Comparison of ENCODE assay signal across 20 cellular contexts in the genomic region with DNA sequence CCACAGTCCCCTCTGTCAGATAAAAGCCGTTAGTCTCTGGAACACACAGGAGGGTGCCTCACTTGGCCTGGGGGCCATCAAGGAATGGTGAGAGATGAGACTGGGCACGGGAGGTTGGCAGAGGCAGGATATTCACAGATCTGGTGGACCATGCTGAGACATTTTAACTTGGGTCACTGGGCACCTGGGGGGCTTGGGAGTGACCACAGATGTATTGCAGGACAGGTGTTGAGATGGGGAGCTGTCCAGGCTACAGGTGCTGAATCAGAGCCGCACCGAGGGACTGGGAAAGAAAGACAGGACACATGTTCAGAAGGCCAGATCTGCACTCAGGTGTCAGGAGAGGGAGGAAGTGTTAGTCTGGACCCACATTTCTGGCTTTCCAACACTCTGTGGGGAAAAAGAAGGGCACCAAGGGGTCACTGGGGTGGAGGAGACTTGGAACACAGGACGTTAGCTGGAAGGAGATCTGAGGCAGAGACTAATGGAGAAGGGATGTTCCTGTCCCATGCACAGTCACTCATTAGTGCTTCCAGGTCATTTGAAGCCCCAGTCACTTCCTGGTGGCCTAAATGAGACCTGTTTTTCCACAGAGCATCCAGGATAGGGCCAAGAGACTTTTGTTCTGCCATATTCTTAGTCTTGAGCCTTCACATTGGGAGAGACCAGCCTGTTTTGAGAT. TPM values are rescaled to one million over a fixed set of nuclear protein-coding genes. Genes with fewer than 3 reads are reported as not detected.
DNase-seq lines count a peak whose midpoint lies in the region; ATAC-seq and TF ChIP-seq lines count a peak whose summit lies in the region.
"Had no signal": no experiment of that assay in that cellular context is flagged by ENCODE, and none has a peak within 500 bp of the region (broad histone marks: within the 10 kb centered on the region; RNA-seq: fewer than 3 reads in every experiment).

No MANE protein-coding gene starts in this region.

- intact Hi-C loops in activated CD4-positive, alpha-beta T cell treated with anti-CD3 and anti-CD28 coated beads for 36 hours (cut with DNase I, micrococcal nuclease), result no loop called here
- intact Hi-C loops in activated CD4-positive, alpha-beta T cell treated with anti-CD3 and anti-CD28 coated beads, Interleukin-2, amount 10 ng/mL, durations not matched to agents 24 days and 14 days (cut with micrococcal nuclease), result no loop called here
- intact Hi-C loops in PC-3 (cut with micrococcal nuclease), result no loop called here

- H3K4me2 ChIP-seq in PC-3 (ENCODE audit: low read length), result no peak overlapping the region
- H3K4me2 ChIP-seq: BLaER1 had no signal

- no peaks in the 10 kb centered on the region for H3K36me3 ChIP-seq in PC-3 (ENCODE audit: low read depth, low read length)
- H3K36me3 ChIP-seq: BLaER1 had no signal

- H3K27ac Mint-ChIP-seq in activated CD4-positive, alpha-beta T cell treated with anti-CD3 and anti-CD28 coated beads for 36 hours, result no peak overlapping the region
- no peak overlapping the region for H3K27ac Mint-ChIP-seq in activated CD4-positive, alpha-beta T cell treated with anti-CD3 and anti-CD28 coated beads, Interleukin-2, amount 10 ng/mL, durations not matched to agents 24 days and 14 days
- H3K27ac Mint-ChIP-seq in endothelial cell (ENCODE audit: unreplicated experiment), result no peak overlapping the region
- H3K27ac Mint-ChIP-seq in progenitor cell of endocrine pancreas, result no peak overlapping the region
- H3K27ac Mint-ChIP-seq in activated T-cell treated with anti-CD3 and anti-CD28 coated beads, Interleukin-2, amount 50 U/mL, for 72 hours, result no peak overlapping the region
- H3K27ac Mint-ChIP-seq: mesothelial cell of epicardium, nephron had no signal

- CTCF ChIA-PET in activated CD4-positive, alpha-beta T cell treated with anti-CD3 and anti-CD28 coated beads for 36 hours (lab: Charles Lee), result no interaction called here
- CTCF ChIA-PET in PC-3 (lab: Charles Lee), result no interaction called here

- no peak overlapping the region for H3K4me3 Mint-ChIP-seq in activated CD4-positive, alpha-beta T cell treated with anti-CD3 and anti-CD28 coated beads for 36 hours
- H3K4me3 Mint-ChIP-seq in activated CD4-positive, alpha-beta T cell treated with anti-CD3 and anti-CD28 coated beads, Interleukin-2, amount 10 ng/mL, durations not matched to agents 24 days and 14 days, result no peak overlapping the region
- H3K4me3 Mint-ChIP-seq in endothelial cell (ENCODE audit: unreplicated experiment) (no peak overlapping the region), progenitor cell of endocrine pancreas (ENCODE audit: low read depth) (no peak overlapping the region)
- no peak overlapping the region for H3K4me3 Mint-ChIP-seq in activated T-cell treated with anti-CD3 and anti-CD28 coated beads, Interleukin-2, amount 50 U/mL, for 72 hours
- H3K4me3 Mint-ChIP-seq: mesothelial cell of epicardium had no signal

- peak; percentile 10 for DNase-seq in activated CD4-positive, alpha-beta T cell treated with anti-CD3 and anti-CD28 coated beads for 36 hours
- no peak for DNase-seq in activated CD4-positive, alpha-beta T cell treated with anti-CD3 and anti-CD28 coated beads, Interleukin-2, amount 10 ng/mL, durations not matched to agents 24 days and 14 days
- DNase-seq in PC-3 (peak; percentile 1), endothelial cell (ENCODE audit: low spot score) (peak; percentile 19), progenitor cell of endocrine pancreas (ENCODE audit: low spot score, unreplicated experiment) (peak; percentile 41)
- no peak for DNase-seq in activated T-cell treated with anti-CD3 and anti-CD28 coated beads, Interleukin-2, amount 50 U/mL, for 72 hours
- DNase-seq: dermis blood vessel endothelial cell, foreskin fibroblast, Karpas-422, NCI-H510A treated with DMSO at 0.1 percent for 48 hours, psoas muscle had no signal

- H3K27me3 Mint-ChIP-seq in activated CD4-positive, alpha-beta T cell treated with anti-CD3 and anti-CD28 coated beads for 36 hours, result peaks cover 8% of the 10 kb centered on the region
- H3K27me3 Mint-ChIP-seq in activated CD4-positive, alpha-beta T cell treated with anti-CD3 and anti-CD28 coated beads, Interleukin-2, amount 10 ng/mL, durations not matched to agents 24 days and 14 days, result no peaks in the 10 kb centered on the region
- H3K27me3 Mint-ChIP-seq in endothelial cell (ENCODE audit: unreplicated experiment), result peaks cover 5% of the 10 kb centered on the region
- H3K27me3 Mint-ChIP-seq in progenitor cell of endocrine pancreas, result peaks cover 13% of the 10 kb centered on the region
- H3K27me3 Mint-ChIP-seq in activated T-cell treated with anti-CD3 and anti-CD28 coated beads, Interleukin-2, amount 50 U/mL, for 72 hours (ENCODE audit: low read depth), result no peaks in the 10 kb centered on the region

- H2AFZ ChIP-seq in PC-3 (ENCODE audit: low read length), result no peak overlapping the region

- TF ChIP-seq CTCF in PC-3 (conservative IDR thresholded peaks at IDR 0.05; ENCODE audit: low read depth, low read length) (no peak), endothelial cell (IDR thresholded peaks at IDR 0.05; ENCODE audit: unreplicated experiment) (no peak), progenitor cell of endocrine pancreas (IDR thresholded peaks at IDR 0.05; ENCODE audit: unreplicated experiment) (no peak)

- H3K4me1 ChIP-seq in PC-3 (ENCODE audit: insufficient read depth, low read length), result no peaks in the 10 kb centered on the region
- H3K4me1 ChIP-seq: psoas muscle had no signal

- no peak overlapping the region for H3K4me3 ChIP-seq in PC-3 (ENCODE audit: low read length)
- H3K4me3 ChIP-seq: BLaER1, psoas muscle had no signal

- no peak overlapping the region for H3K9ac ChIP-seq in PC-3 (ENCODE audit: low read length)
- H3K9ac ChIP-seq: BLaER1 had no signal

- H3K27ac ChIP-seq in PC-3 (ENCODE audit: low read length), result no peak overlapping the region
- H3K27ac ChIP-seq: BLaER1, epithelial cell of prostate, psoas muscle had no signal

- peaks cover 9% of the 10 kb centered on the region for H3K27me3 ChIP-seq in PC-3 (ENCODE audit: low read length)
- H3K27me3 ChIP-seq: BLaER1 had no signal

- no peaks in the 10 kb centered on the region for H4K20me1 ChIP-seq in PC-3 (ENCODE audit: low read length)

- no peaks in the 10 kb centered on the region for H3K9me3 ChIP-seq in PC-3 (ENCODE audit: low read length)
- H3K9me3 ChIP-seq: BLaER1, psoas muscle had no signal

- no TSS peak for BruUV-seq in PC-3 (replicated peaks; lab: Mats Ljungman, UMichigan)

- no peaks in the 10 kb centered on the region for H3F3A ChIP-seq in PC-3 (ENCODE audit: low read length, unreplicated experiment)

- H3K4me1 Mint-ChIP-seq in activated CD4-positive, alpha-beta T cell treated with anti-CD3 and anti-CD28 coated beads for 36 hours, result no peaks in the 10 kb centered on the region
- no peaks in the 10 kb centered on the region for H3K4me1 Mint-ChIP-seq in activated CD4-positive, alpha-beta T cell treated with anti-CD3 and anti-CD28 coated beads, Interleukin-2, amount 10 ng/mL, durations not matched to agents 24 days and 14 days
- H3K4me1 Mint-ChIP-seq in endothelial cell (ENCODE audit: unreplicated experiment), result no peaks in the 10 kb centered on the region
- H3K4me1 Mint-ChIP-seq in progenitor cell of endocrine pancreas (ENCODE audit: low read depth), result no peaks in the 10 kb centered on the region
- H3K4me1 Mint-ChIP-seq in activated T-cell treated with anti-CD3 and anti-CD28 coated beads, Interleukin-2, amount 50 U/mL, for 72 hours (ENCODE audit: low read depth), result no peaks in the 10 kb centered on the region
- H3K4me1 Mint-ChIP-seq: mesothelial cell of epicardium, nephron had no signal

- ATAC-seq in activated CD4-positive, alpha-beta T cell treated with anti-CD3 and anti-CD28 coated beads for 36 hours, result no peak
- ATAC-seq in PC-3 (no peak), HG03457 (IDR thresholded peaks at IDR 0.05; ENCODE audit: unreplicated experiment) (no peak)
- ATAC-seq in activated CD4-positive, CD25-positive, alpha-beta regulatory T cell treated with anti-CD3 and anti-CD28 coated beads, Interleukin-2, amount 50 U/mL, for 24 hours, result no peak
- no peak for ATAC-seq in activated T-cell treated with anti-CD3 and anti-CD28 coated beads, Interleukin-2, amount 50 U/mL, for 72 hours (replicated peaks in 1 of 2)
- ATAC-seq: psoas muscle had no signal

- POLR2A ChIA-PET in activated CD4-positive, alpha-beta T cell treated with anti-CD3 and anti-CD28 coated beads for 36 hours (lab: Charles Lee), result no interaction called here
- POLR2A ChIA-PET in PC-3 (lab: Charles Lee; ENCODE audit: unreplicated experiment), result no interaction called here

- no peaks in the 10 kb centered on the region for H3K9me2 ChIP-seq in PC-3 (replicated peaks; ENCODE audit: low read length)

- no peaks in the 10 kb centered on the region for H3K36me3 Mint-ChIP-seq in activated CD4-positive, alpha-beta T cell treated with anti-CD3 and anti-CD28 coated beads for 36 hours (ENCODE audit: low read depth)
- H3K36me3 Mint-ChIP-seq in activated CD4-positive, alpha-beta T cell treated with anti-CD3 and anti-CD28 coated beads, Interleukin-2, amount 10 ng/mL, durations not matched to agents 24 days and 14 days (ENCODE audit: low read depth), result no peaks in the 10 kb centered on the region
- H3K36me3 Mint-ChIP-seq in endothelial cell (ENCODE audit: low read depth, unreplicated experiment) (peaks cover 2% of the 10 kb centered on the region), progenitor cell of endocrine pancreas (ENCODE audit: insufficient read depth) (no peaks in the 10 kb centered on the region)
- no peaks in the 10 kb centered on the region for H3K36me3 Mint-ChIP-seq in activated T-cell treated with anti-CD3 and anti-CD28 coated beads, Interleukin-2, amount 50 U/mL, for 72 hours (ENCODE audit: insufficient read depth in 2 of 2)
- H3K36me3 Mint-ChIP-seq: mesothelial cell of epicardium had no signal

- H3K79me2 ChIP-seq in PC-3 (ENCODE audit: low read length), result no peaks in the 10 kb centered on the region

- no peaks in the 10 kb centered on the region for H3K9me3 Mint-ChIP-seq in activated CD4-positive, alpha-beta T cell treated with anti-CD3 and anti-CD28 coated beads for 36 hours (ENCODE audit: low read depth)
- H3K9me3 Mint-ChIP-seq in activated CD4-positive, alpha-beta T cell treated with anti-CD3 and anti-CD28 coated beads, Interleukin-2, amount 10 ng/mL, durations not matched to agents 24 days and 14 days, result no peaks in the 10 kb centered on the region
- H3K9me3 Mint-ChIP-seq in endothelial cell (ENCODE audit: unreplicated experiment), result no peaks in the 10 kb centered on the region
- no peaks in the 10 kb centered on the region for H3K9me3 Mint-ChIP-seq in progenitor cell of endocrine pancreas (ENCODE audit: low read depth)
- H3K9me3 Mint-ChIP-seq in activated T-cell treated with anti-CD3 and anti-CD28 coated beads, Interleukin-2, amount 50 U/mL, for 72 hours, result no peaks in the 10 kb centered on the region
- H3K9me3 Mint-ChIP-seq: mesothelial cell of epicardium, nephron had no signal

RNA-seq across cellular contexts. Expression of gene CHST8, which starts 56.1 kb away (rescaled TPM):
- total RNA-seq in activated CD4-positive, alpha-beta T cell treated with anti-CD3 and anti-CD28 coated beads for 36 hours, result not detected
- not detected in 2 replicates for total RNA-seq in activated CD4-positive, alpha-beta T cell treated with anti-CD3 and anti-CD28 coated beads, Interleukin-2, amount 10 ng/mL, durations not matched to agents 24 days and 14 days
- total RNA-seq in PC-3 (2014; rRNA removed), result 0.36 TPM in 1 of 2 replicates, not detected in the other
- total RNA-seq in endothelial cell (ENCODE audit: unreplicated experiment), result 0.54 TPM
- 3.0 and 3.4 TPM in 2 replicates for total RNA-seq in progenitor cell of endocrine pancreas
- total RNA-seq in activated T-cell treated with anti-CD3 and anti-CD28 coated beads, Interleukin-2, amount 50 U/mL, for 72 hours, result not detected
- total RNA-seq: A172; activated CD8-positive, alpha-beta memory T cell treated with anti-CD3 and anti-CD28 coated beads for 36 hours; dermis blood vessel endothelial cell; T-helper 1 cell treated with Interleukin-12 subunit alpha and Interleukin-12 subunit beta and Interleukin-4 antibody, amounts not matched to agents 30 ng/mL and 1 ng/mL, for 36 hours had no signal

Comparison
In these comparisons a context has a peak if more than half of its experiments do, and no peak if none do; other contexts are left out.
1. DNase-seq: peak in activated CD4-positive, alpha-beta T cell treated with anti-CD3 and anti-CD28 coated beads for 36 hours (single experiment), PC-3 (single experiment), endothelial cell (single experiment) and progenitor cell of endocrine pancreas (single experiment); none in activated CD4-positive, alpha-beta T cell treated with anti-CD3 and anti-CD28 coated beads, Interleukin-2, amount 10 ng/mL, durations not matched to agents 24 days and 14 days (single experiment) and activated T-cell treated with anti-CD3 and anti-CD28 coated beads, Interleukin-2, amount 50 U/mL, for 72 hours (0 of 2).